ENCODE assay signal across 17 cellular contexts in genomic region chr15:100250166-100250800, GRCh38.
"Had no signal": no experiment of that assay in that cellular context is flagged by ENCODE, and none has a peak within 500 bp of the region (broad histone marks: within the 10 kb centered on the region; RNA-seq: fewer than 3 reads in every experiment).

No MANE protein-coding gene starts in this region.

- H3K4me3 Mint-ChIP-seq: activated naive CD4-positive, alpha-beta T cell treated with anti-CD3 and anti-CD28 coated beads, Interleukin-2, amount 50 U/mL, for 24 hours; activated T-cell treated with anti-CD3 and anti-CD28 coated beads, Interleukin-2, amount 50 U/mL, for 24 hours; naive thymus-derived CD4-positive, alpha-beta T cell; stimulated activated naive CD8-positive, alpha-beta T cell treated with anti-CD3 and anti-CD28 coated beads, Interleukin-15, Interleukin-2, amounts not matched to agents 100 ng/mL and 50 ng/mL, for 24 hours had no signal

- H3K27me3 Mint-ChIP-seq: activated naive CD4-positive, alpha-beta T cell treated with anti-CD3 and anti-CD28 coated beads, Interleukin-2, amount 50 U/mL, for 24 hours; activated T-cell treated with anti-CD3 and anti-CD28 coated beads, Interleukin-2, amount 50 U/mL, for 24 hours; naive thymus-derived CD4-positive, alpha-beta T cell; stimulated activated naive CD8-positive, alpha-beta T cell treated with anti-CD3 and anti-CD28 coated beads, Interleukin-15, Interleukin-2, amounts not matched to agents 100 ng/mL and 50 ng/mL, for 24 hours had no signal

- H3K9me3 ChIP-seq: body of pancreas, heart left ventricle, upper lobe of left lung had no signal

- H3K27ac ChIP-seq: body of pancreas, heart left ventricle, SK-N-MC, upper lobe of left lung had no signal

- H3K4me2 ChIP-seq: smooth muscle cell had no signal

- H3K27me3 ChIP-seq: body of pancreas, heart left ventricle, upper lobe of left lung had no signal

- H3K36me3 ChIP-seq: heart left ventricle, upper lobe of left lung had no signal

- H3K4me1 ChIP-seq: upper lobe of left lung had no signal

- H3K4me3 ChIP-seq: body of pancreas, heart left ventricle, SK-N-MC, smooth muscle cell, upper lobe of left lung had no signal

- H3K9me3 Mint-ChIP-seq: activated naive CD4-positive, alpha-beta T cell treated with anti-CD3 and anti-CD28 coated beads, Interleukin-2, amount 50 U/mL, for 24 hours; activated T-cell treated with anti-CD3 and anti-CD28 coated beads, Interleukin-2, amount 50 U/mL, for 24 hours; stimulated activated naive CD8-positive, alpha-beta T cell treated with anti-CD3 and anti-CD28 coated beads, Interleukin-15, Interleukin-2, amounts not matched to agents 100 ng/mL and 50 ng/mL, for 24 hours had no signal

- ATAC-seq: body of pancreas; naive thymus-derived CD4-positive, alpha-beta T cell had no signal

- DNase-seq: activated CD4-positive, CD25-positive, alpha-beta regulatory T cell treated with anti-CD3 and anti-CD28 coated beads, Interleukin-2, amount 50 U/mL, for 72 hours; activated T-cell treated with anti-CD3 and anti-CD28 coated beads, Interleukin-2, amount 50 U/mL, for 24 hours; amniotic stem cell; body of pancreas; central memory CD4-positive, alpha-beta T cell; cortex of kidney; effector CD8-positive, alpha-beta T cell; heart left ventricle; left colon; mammary epithelial cell; naive thymus-derived CD4-positive, alpha-beta T cell; posterior cingulate gyrus had no signal

- H3K27ac Mint-ChIP-seq: activated naive CD4-positive, alpha-beta T cell treated with anti-CD3 and anti-CD28 coated beads, Interleukin-2, amount 50 U/mL, for 24 hours; activated T-cell treated with anti-CD3 and anti-CD28 coated beads, Interleukin-2, amount 50 U/mL, for 24 hours; naive thymus-derived CD4-positive, alpha-beta T cell; stimulated activated naive CD8-positive, alpha-beta T cell treated with anti-CD3 and anti-CD28 coated beads, Interleukin-15, Interleukin-2, amounts not matched to agents 100 ng/mL and 50 ng/mL, for 24 hours had no signal

- H3K4me1 Mint-ChIP-seq: activated naive CD4-positive, alpha-beta T cell treated with anti-CD3 and anti-CD28 coated beads, Interleukin-2, amount 50 U/mL, for 24 hours had no signal
